ENCODE assay signal across 12 cellular contexts in the genomic region with DNA sequence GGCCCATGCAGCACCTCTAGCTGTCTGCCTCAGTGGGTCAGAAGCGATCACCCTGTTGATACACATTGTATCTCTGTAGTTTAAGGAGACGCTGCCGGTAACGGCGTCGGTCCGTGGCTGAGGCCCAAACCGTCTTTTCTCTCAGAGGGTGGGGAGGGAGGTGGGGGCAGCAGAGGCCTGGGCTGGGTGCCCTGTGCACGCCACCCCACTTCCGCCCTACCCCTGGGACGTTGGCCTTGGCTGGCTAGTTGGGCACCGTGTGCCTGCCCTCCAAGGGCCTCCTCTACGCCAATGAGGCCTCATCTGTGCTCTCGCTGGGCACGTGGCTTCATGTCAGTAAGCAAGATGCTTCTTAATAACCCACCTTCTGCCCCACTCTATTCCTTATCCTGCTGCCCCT. TPM values are rescaled to one million over a fixed set of nuclear protein-coding genes. Genes with fewer than 3 reads are reported as not detected.
A peak's percentile ranks its signal among the peaks of the same experiment; 100 is the strongest.
DNase-seq lines count a peak whose midpoint lies in the region; ATAC-seq and TF ChIP-seq lines count a peak whose summit lies in the region.
"Had no signal": no experiment of that assay in that cellular context is flagged by ENCODE, and none has a peak within 500 bp of the region (broad histone marks: within the 10 kb centered on the region; RNA-seq: fewer than 3 reads in every experiment).

No MANE protein-coding gene starts in this region.

- peaks cover 31% of the 10 kb centered on the region for H3K36me3 Mint-ChIP-seq in activated CD8-positive, alpha-beta memory T cell treated with anti-CD3 and anti-CD28 coated beads, Interleukin-2, amount 10 ng/mL, durations not matched to agents 7 days and 5 days
- peaks cover 66% of the 10 kb centered on the region for H3K36me3 Mint-ChIP-seq in activated B cell treated with CpG ODN at 0.5 μM for 24 hours (ENCODE audit: low read depth)
- H3K36me3 Mint-ChIP-seq in stimulated activated naive B cell treated with anti-CD40 and anti-IgM and Interleukin-4, amounts not matched to agents 10 μg/mL and 1 μg/mL and 100 μg/mL, for 72 hours = peaks cover 47 to 49% of the 10 kb centered on the region in 2 donors

- H3K9me3 ChIP-seq in hepatocyte (ENCODE audit: low read depth) = no peaks in the 10 kb centered on the region
- H3K9me3 ChIP-seq: transverse colon had no signal

- no peak for ATAC-seq in activated CD8-positive, alpha-beta memory T cell treated with anti-CD3 and anti-CD28 coated beads, Interleukin-2, amount 10 ng/mL, durations not matched to agents 7 days and 5 days
- ATAC-seq in activated B cell treated with CpG ODN at 0.5 μM for 24 hours (ENCODE audit: low read depth) = no peak
- no peak for ATAC-seq in stimulated activated naive B cell treated with anti-CD40 and anti-IgM and Interleukin-4, amounts not matched to agents 10 μg/mL and 1 μg/mL and 100 μg/mL, for 72 hours (replicated peaks)
- no peak for ATAC-seq in GM21723 (IDR thresholded peaks at IDR 0.05; ENCODE audit: unreplicated experiment)
- ATAC-seq: Panc1 had no signal

- intact Hi-C loops in activated B cell treated with CpG ODN at 0.5 μM for 24 hours (cut with micrococcal nuclease) = no loop called here

- H3K4me3 Mint-ChIP-seq in activated CD8-positive, alpha-beta memory T cell treated with anti-CD3 and anti-CD28 coated beads, Interleukin-2, amount 10 ng/mL, durations not matched to agents 7 days and 5 days = no peak overlapping the region
- no peak overlapping the region for H3K4me3 Mint-ChIP-seq in activated B cell treated with CpG ODN at 0.5 μM for 24 hours
- no peak overlapping the region for H3K4me3 Mint-ChIP-seq in stimulated activated naive B cell treated with anti-CD40 and anti-IgM and Interleukin-4, amounts not matched to agents 10 μg/mL and 1 μg/mL and 100 μg/mL, for 72 hours

- peaks cover 15% of the 10 kb centered on the region for H3K79me2 ChIP-seq in hepatocyte

- CTCF ChIA-PET in activated CD8-positive, alpha-beta memory T cell treated with anti-CD3 and anti-CD28 coated beads, Interleukin-2, amount 10 ng/mL, durations not matched to agents 7 days and 5 days (lab: Charles Lee) = interaction anchor here (8.1 kb wide), 1 partner anchor 8 kb away, joined by 157 read pairs; the partner anchor contains the start of gene ZC3H12A
- CTCF ChIA-PET in activated B cell treated with CpG ODN at 0.5 μM for 24 hours (lab: Charles Lee) = interaction anchor here (4.9 kb wide), 1 partner anchor 27 kb away, joined by 261 read pairs; no protein-coding TSS in a partner anchor

- H3K27me3 Mint-ChIP-seq in activated CD8-positive, alpha-beta memory T cell treated with anti-CD3 and anti-CD28 coated beads, Interleukin-2, amount 10 ng/mL, durations not matched to agents 7 days and 5 days = no peaks in the 10 kb centered on the region
- H3K27me3 Mint-ChIP-seq in activated B cell treated with CpG ODN at 0.5 μM for 24 hours = no peaks in the 10 kb centered on the region
- H3K27me3 Mint-ChIP-seq in stimulated activated naive B cell treated with anti-CD40 and anti-IgM and Interleukin-4, amounts not matched to agents 10 μg/mL and 1 μg/mL and 100 μg/mL, for 72 hours = no peaks in the 10 kb centered on the region

- no peaks in the 10 kb centered on the region for H3K9me3 Mint-ChIP-seq in activated CD8-positive, alpha-beta memory T cell treated with anti-CD3 and anti-CD28 coated beads, Interleukin-2, amount 10 ng/mL, durations not matched to agents 7 days and 5 days (ENCODE audit: low read depth)
- no peaks in the 10 kb centered on the region for H3K9me3 Mint-ChIP-seq in activated B cell treated with CpG ODN at 0.5 μM for 24 hours
- no peaks in the 10 kb centered on the region for H3K9me3 Mint-ChIP-seq in stimulated activated naive B cell treated with anti-CD40 and anti-IgM and Interleukin-4, amounts not matched to agents 10 μg/mL and 1 μg/mL and 100 μg/mL, for 72 hours

- WGBS in hepatocyte (ENCODE audit: low lambda C conversion rate, missing lambda C conversion rate) = 96% methylated on average over 15 of the region's 15 CpGs

- TF ChIP-seq CTCF in activated B cell treated with CpG ODN at 0.5 μM for 24 hours (IDR thresholded peaks at IDR 0.05) = no peak
- TF ChIP-seq CTCF in hepatocyte (IDR thresholded peaks at IDR 0.05; ENCODE audit: poor library complexity) = no peak

- no peak overlapping the region for H3K4me2 ChIP-seq in hepatocyte

- POLR2A ChIA-PET in activated B cell treated with CpG ODN at 0.5 μM for 24 hours (lab: Charles Lee) = interaction anchor here (4.5 kb wide), 1 partner anchor 8 kb away, joined by 132 read pairs; the partner anchor contains the start of gene ZC3H12A

- H3K36me3 ChIP-seq in hepatocyte (replicated peaks; ENCODE audit: insufficient read depth, low read depth) = no peaks in the 10 kb centered on the region

- H3K27me3 ChIP-seq in hepatocyte = no peaks in the 10 kb centered on the region
- H3K27me3 ChIP-seq: transverse colon had no signal

- peaks cover 43% of the 10 kb centered on the region for H3K4me1 Mint-ChIP-seq in activated CD8-positive, alpha-beta memory T cell treated with anti-CD3 and anti-CD28 coated beads, Interleukin-2, amount 10 ng/mL, durations not matched to agents 7 days and 5 days
- H3K4me1 Mint-ChIP-seq in activated B cell treated with CpG ODN at 0.5 μM for 24 hours = peaks cover 58% of the 10 kb centered on the region
- peaks cover 45 to 61% of the 10 kb centered on the region in 2 donors for H3K4me1 Mint-ChIP-seq in stimulated activated naive B cell treated with anti-CD40 and anti-IgM and Interleukin-4, amounts not matched to agents 10 μg/mL and 1 μg/mL and 100 μg/mL, for 72 hours

- H4K20me1 ChIP-seq in hepatocyte (ENCODE audit: insufficient read depth, poor library complexity, severe bottlenecking) = no peaks in the 10 kb centered on the region

- peak overlapping the region; percentile 64 for H3K27ac Mint-ChIP-seq in activated CD8-positive, alpha-beta memory T cell treated with anti-CD3 and anti-CD28 coated beads, Interleukin-2, amount 10 ng/mL, durations not matched to agents 7 days and 5 days
- peak overlapping the region; percentile 68 for H3K27ac Mint-ChIP-seq in activated B cell treated with CpG ODN at 0.5 μM for 24 hours
- peak overlapping the region; percentile 44 for H3K27ac Mint-ChIP-seq in stimulated activated naive B cell treated with anti-CD40 and anti-IgM and Interleukin-4, amounts not matched to agents 10 μg/mL and 1 μg/mL and 100 μg/mL, for 72 hours

- DNase-seq in activated CD8-positive, alpha-beta memory T cell treated with anti-CD3 and anti-CD28 coated beads, Interleukin-2, amount 10 ng/mL, durations not matched to agents 7 days and 5 days = peak; percentile 34
- no peak for DNase-seq in activated CD8-positive, alpha-beta memory T cell treated with anti-CD3 and anti-CD28 coated beads, Interleukin-2, amount 50 U/mL, for 48 hours
- DNase-seq in activated B cell treated with CpG ODN at 0.5 μM for 24 hours = no peak
- no peak for DNase-seq in hepatocyte (ENCODE audit: low spot score)
- no peak for DNase-seq in stimulated activated naive B cell treated with anti-CD40 and anti-IgM and Interleukin-4, amounts not matched to agents 10 μg/mL and 1 μg/mL and 100 μg/mL, for 72 hours
- DNase-seq in NCI-H2196 treated with DMSO at 0.1 percent for 48 hours (lab: John Stamatoyannopoulos, UW; ENCODE audit: unreplicated experiment) = no peak
- DNase-seq in NCI-H128 (lab: John Stamatoyannopoulos, UW; ENCODE audit: unreplicated experiment) = no peak
- DNase-seq: cortex of kidney, T1000 had no signal

- peak overlapping the region; percentile 16 for H3K27ac ChIP-seq in hepatocyte

- no peak overlapping the region for H3K4me3 ChIP-seq in hepatocyte
- H3K4me3 ChIP-seq: transverse colon had no signal

- H3K9me2 ChIP-seq in hepatocyte (replicated peaks; ENCODE audit: insufficient read depth) = no peaks in the 10 kb centered on the region

- no peak overlapping the region for H2AFZ ChIP-seq in hepatocyte

- H3K4me1 ChIP-seq in hepatocyte (ENCODE audit: insufficient read depth) = peaks cover 16% of the 10 kb centered on the region

RNA-seq across cellular contexts. Expression of gene ZC3H12A, which starts 9.4 kb away (rescaled TPM):
- 10 to 100 TPM; 20.9 to 35.4 TPM for total RNA-seq in activated CD8-positive, alpha-beta memory T cell treated with anti-CD3 and anti-CD28 coated beads, Interleukin-2, amount 10 ng/mL, durations not matched to agents 7 days and 5 days
- total RNA-seq in activated B cell treated with CpG ODN at 0.5 μM for 24 hours (140 and 145 TPM in 2 replicates), hepatocyte (30.8 and 30.9 TPM in 2 replicates)
- 46.2 and 54.9 TPM in 2 replicates for polyA plus RNA-seq in hepatocyte

RNA-seq across cellular contexts. Expression of gene MEAF6, which starts 30.8 kb away (rescaled TPM):
- total RNA-seq in activated CD8-positive, alpha-beta memory T cell treated with anti-CD3 and anti-CD28 coated beads, Interleukin-2, amount 10 ng/mL, durations not matched to agents 7 days and 5 days = 10 to 100 TPM; 63.2 to 80.7 TPM
- total RNA-seq in activated B cell treated with CpG ODN at 0.5 μM for 24 hours (59.9 and 66.5 TPM in 2 replicates), hepatocyte (74.7 TPM in 2 replicates)
- polyA plus RNA-seq in hepatocyte = 46.5 and 62.8 TPM in 2 replicates
